In genomic region chr15:78264304-78265136, GRCh38 we compare ENCODE assay signal across 9 cellular contexts. TPM values are rescaled to one million over a fixed set of nuclear protein-coding genes. Genes with fewer than 3 reads are reported as not detected.
A peak's percentile ranks its signal among the peaks of the same experiment; 100 is the strongest.
DNase-seq lines count a peak whose midpoint lies in the region; ATAC-seq, FAIRE-seq and TF ChIP-seq lines count a peak whose summit lies in the region.
"Had no signal": no experiment of that assay in that cellular context is flagged by ENCODE, and none has a peak within 500 bp of the region (broad histone marks: within the 10 kb centered on the region; RNA-seq: fewer than 3 reads in every experiment).

DNAJA4 (plus strand) TSS chr15:78264562; CDS start chr15:78264764, 202 bp downstream.

- FAIRE-seq in GM12878 (lab: Jason Lieb, UNC) (no peak), small intestine (lab: Jason Lieb, UNC) (no peak)

- peak within 1 kb of the TSS; percentile 83 for H3K4me3 Mint-ChIP-seq in T-helper 2 cell treated with Interferon-gamma antibody and Interleukin-4, amounts not matched to agents 5 μg/mL and 100 μg/mL, for 36 hours

- peaks cover 21% of the 10 kb centered on the region for H3K4me1 Mint-ChIP-seq in T-helper 2 cell treated with Interferon-gamma antibody and Interleukin-4, amounts not matched to agents 5 μg/mL and 100 μg/mL, for 36 hours (ENCODE audit: low read depth)

- SMC1A ChIA-PET in GM12878 (lab: Charles Lee; ENCODE audit: uncharacterized antibody, unreplicated experiment): interaction anchor here (1.5 kb wide), 1 partner anchor 158 kb away, joined by 6 read pairs; no protein-coding TSS in a partner anchor

- H4K20me1 ChIP-seq in GM12878 (ENCODE audit: control insufficient read depth, insufficient read depth): no peaks in the 10 kb centered on the region

- TF ChIP-seq EP300 in GM12878 (IDR thresholded peaks at IDR 0.05; ENCODE audit: borderline replicate concordance in 1 of 2, control insufficient read depth in 1 of 2, low read depth in 2 of 2, low read length in 2 of 2): no peak

- H3K27ac ChIP-seq in GM12878 (ENCODE audit: control insufficient read depth, insufficient read depth): no peak within 1 kb of the TSS
- peak within 1 kb of the TSS in 1 of 2 donors; percentile 40 for H3K27ac ChIP-seq in small intestine (ENCODE audit: low read depth in 1 of 2, low read length in 1 of 2)
- H3K27ac ChIP-seq: SK-N-MC had no signal

- CTCF ChIA-PET in GM12878 (lab: Yijun Ruan, JAX): interaction anchor here (1.5 to 1.7 kb wide), 3 partner anchors 17 to 298 kb away, joined by 3 to 7 read pairs (median 4); partner anchors contain the start of gene CIB2

- no peaks in the 10 kb centered on the region for H3K27me3 Mint-ChIP-seq in T-helper 2 cell treated with Interferon-gamma antibody and Interleukin-4, amounts not matched to agents 5 μg/mL and 100 μg/mL, for 36 hours (ENCODE audit: low read depth)

- TF ChIP-seq CTCF in GM12878 (IDR thresholded peaks at IDR 0.05 in 2 of 3, conservative IDR thresholded peaks at IDR 0.05 in 1 of 3; ENCODE audit: control insufficient read depth in 2 of 3, extremely low read depth in 1 of 3, insufficient read depth in 1 of 3, low read depth in 3 of 3, low read length in 3 of 3): peak in 1 of 3 experiments; percentile 26; a peak in 2 of 6 replicates

- H3K4me3 ChIP-seq in GM12878 (peak within 1 kb of the TSS; percentile 59; the same call in 1 of the 2 replicates), iPS-11a (ENCODE audit: low read depth, low read length) (peak within 1 kb of the TSS; percentile 18), small intestine (ENCODE audit: low read depth in 1 of 2, low read length in 2 of 2) (peak within 1 kb of the TSS; percentile 70 to 79)
- H3K4me3 ChIP-seq: SK-N-MC had no signal

- peak within 1 kb of the TSS; percentile 58 for H3K4me2 ChIP-seq in GM12878 (ENCODE audit: control insufficient read depth, insufficient read depth)

- BruUV-seq in GM12878 (replicated peaks; lab: Mats Ljungman, UMichigan): no TSS peak

- peak within 1 kb of the TSS; percentile 79 for H2AFZ ChIP-seq in GM12878 (ENCODE audit: control insufficient read depth, low read depth, low read length)

- intact Hi-C loops in GM12878 (cut with micrococcal nuclease; ENCODE audit: unreplicated experiment): no loop called here

- ATAC-seq in GM12878 (peak; percentile 69), GM18873 (IDR thresholded peaks at IDR 0.05; ENCODE audit: low FRiP score, unreplicated experiment) (no peak), GM18861 (IDR thresholded peaks at IDR 0.05; ENCODE audit: unreplicated experiment) (no peak)

- H3K27me3 ChIP-seq in GM12878 (replicated peaks in 1 of 2; ENCODE audit: control insufficient read depth in 2 of 2, insufficient read depth in 2 of 2, low read length in 1 of 2): no peaks in the 10 kb centered on the region
- no peaks in the 10 kb centered on the region for H3K27me3 ChIP-seq in small intestine (ENCODE audit: control insufficient read depth in 2 of 2, insufficient read depth in 2 of 2, low read length in 2 of 2)

- H3K79me2 ChIP-seq in GM12878 (ENCODE audit: control insufficient read depth, insufficient read depth, low read length): no peaks in the 10 kb centered on the region

- 12% methylated on average over 67 of the region's 107 CpGs for WGBS in GM12878 (ENCODE audit: insufficient coverage, insufficient replicate concordance, low lambda C conversion rate, missing lambda C conversion rate)
- 4 to 5% (median 4%) methylated on average over 58 to 107 of the region's 107 CpGs for WGBS in small intestine, 3 donors

- POLR2A ChIA-PET in GM12878 (lab: Charles Lee): no interaction called here

- H3K9me3 Mint-ChIP-seq in T-helper 2 cell treated with Interferon-gamma antibody and Interleukin-4, amounts not matched to agents 5 μg/mL and 100 μg/mL, for 36 hours: no peaks in the 10 kb centered on the region

- H3K9ac ChIP-seq in GM12878 (ENCODE audit: control insufficient read depth, insufficient read depth, low read length): peak within 1 kb of the TSS; percentile 49; the same call in 1 of the 2 replicates

- H3K36me3 ChIP-seq in GM12878 (ENCODE audit: control insufficient read depth in 2 of 2, insufficient read depth in 2 of 2, low read length in 1 of 2) (no peaks in the 10 kb centered on the region), small intestine (ENCODE audit: control insufficient read depth in 2 of 2, insufficient read depth in 2 of 2, low read length in 2 of 2) (no peaks in the 10 kb centered on the region)

- RAD21 ChIA-PET in GM12878 (lab: Charles Lee; ENCODE audit: unreplicated experiment): interaction anchor here (1.0 kb wide), 1 partner anchor 44 kb away, joined by 3 read pairs; no protein-coding TSS in a partner anchor

- TF ChIP-seq POLR2A in GM15510 (IDR thresholded peaks at IDR 0.05; ENCODE audit: borderline replicate concordance, extremely low read depth, insufficient read length) (peak; percentile 25), GM12878 (IDR thresholded peaks at IDR 0.05; ENCODE audit: low read depth, low read length) (peak; percentile 65)

- in situ Hi-C loops in GM12878 (cut with MboI): no loop called here

- peak; percentile 62 for DNase-seq in T-helper 2 cell treated with Interferon-gamma antibody and Interleukin-4, amounts not matched to agents 5 μg/mL and 100 μg/mL, for 36 hours (ENCODE audit: low spot score)
- DNase-seq in GM12878 (ENCODE audit: low read depth, low spot score) (no peak), small intestine (peak; percentile 54), HK-2 (ENCODE audit: unreplicated experiment) (no peak)

- peak within 1 kb of the TSS; percentile 88 for H3K27ac Mint-ChIP-seq in T-helper 2 cell treated with Interferon-gamma antibody and Interleukin-4, amounts not matched to agents 5 μg/mL and 100 μg/mL, for 36 hours

- H3K36me3 Mint-ChIP-seq in T-helper 2 cell treated with Interferon-gamma antibody and Interleukin-4, amounts not matched to agents 5 μg/mL and 100 μg/mL, for 36 hours (ENCODE audit: low read depth): peaks cover 1% of the 10 kb centered on the region

- H3K9me3 ChIP-seq in GM12878 (replicated peaks; ENCODE audit: control insufficient read depth, insufficient read depth, low read length): no peaks in the 10 kb centered on the region
- H3K9me3 ChIP-seq in small intestine (ENCODE audit: control insufficient read depth, low read depth): no peaks in the 10 kb centered on the region

- TF ChIP-seq RAD21 in GM12878 (IDR thresholded peaks at IDR 0.05; ENCODE audit: insufficient read depth, low read depth, low read length): no peak

- H3K4me1 ChIP-seq in GM12878 (ENCODE audit: control insufficient read depth, insufficient read depth, low read length) (no peaks in the 10 kb centered on the region), small intestine (ENCODE audit: control insufficient read depth in 2 of 2, insufficient read depth in 1 of 2, low read depth in 1 of 2, low read length in 1 of 2) (peaks cover 0 to 16% of the 10 kb centered on the region in 2 donors)

TF ChIP-seq in GM12878, 131 proteins besides CTCF, POLR2A, EP300 and RAD21 (continues in another document):
- TF ChIP-seq GABPA (IDR thresholded peaks at IDR 0.05; ENCODE audit: low read depth) (no peak), HCFC1 (IDR thresholded peaks at IDR 0.05; ENCODE audit: low read length) (no peak), MYC (IDR thresholded peaks at IDR 0.05; ENCODE audit: insufficient read depth, insufficient read length, insufficient replicate concordance, low read length, severe bottlenecking) (no peak), LARP7 (IDR thresholded peaks at IDR 0.05) (peak; percentile 41; the same call in 1 of the 2 replicates), CREB1 (IDR thresholded peaks at IDR 0.05; ENCODE audit: low read depth) (0 out of 2 replicates have a peak, but pooled peaks have one; percentile 17)

RNA-seq across cellular contexts. Expression of gene DNAJA4, which starts in this region (rescaled TPM):
- total RNA-seq in GM12878 (2013; cell fraction: nucleolus; rRNA removed): 9.0 and 11.7 TPM in 2 replicates
- total RNA-seq in GM12878 (2014; rRNA removed): 4.6 and 4.7 TPM in 2 replicates
- total RNA-seq in GM12878 (2014; rRNA removed; fragmentation: Illumina TruSeq; extraction: Trizol): 3.7 TPM in 2 replicates
- 5.9 and 6.4 TPM in 2 replicates for total RNA-seq in GM12878 (2021)
- 3.6 TPM for polyA plus RNA-seq in GM12878 (2011; ENCODE audit: low read depth)
- 0.01 and 0.07 TPM in 2 replicates for polyA plus RNA-seq in GM12878 (2011; rRNA removed)
- polyA plus RNA-seq in GM12878 (2011; cell fraction: cytosol; rRNA removed): not detected in 2 replicates
- not detected in 2 replicates for polyA plus RNA-seq in GM12878 (2011; cell fraction: nucleus; rRNA removed)
- 3.4 and 3.9 TPM in 2 replicates for polyA plus RNA-seq in GM12878 (2012)
- 7.2 and 8.5 TPM in 2 replicates for polyA plus RNA-seq in GM12878 (2014; fragmentation: Illumina TruSeq; extraction: Trizol)
- polyA plus RNA-seq in GM12878 (2014; fragmentation: Nextera tagmentation; extraction: Ambion mirVana): 1 to 10 TPM; 1.2 to 2.2 TPM
- 9.8 and 10.4 TPM in 2 replicates for polyA plus RNA-seq in GM12878 (2014; rRNA removed)
- polyA plus RNA-seq in GM12878 (2016; fragmentation: Nextera tagmentation; extraction: Ambion mirVana): 1 to 10 TPM; 3.7 to 4.4 TPM
- polyA minus RNA-seq in GM12878 (2011; rRNA and poly(A)+ RNA removed): not detected in 2 replicates
- 3.6 and 4.4 TPM in 2 replicates for polyA minus RNA-seq in GM12878 (2011; cell fraction: cytosol; rRNA and poly(A)+ RNA removed)
- polyA minus RNA-seq in GM12878 (2011; cell fraction: nucleus; rRNA and poly(A)+ RNA removed): 0.12 and 0.77 TPM in 2 replicates
- 10 to 100 TPM; 10.7 to 17.2 (median 12.7) TPM for polyA plus RNA-seq in small intestine

Comparison
In these comparisons a context has a peak if more than half of its experiments do, and no peak if none do; other contexts are left out.
1. DNase-seq: peak in T-helper 2 cell treated with Interferon-gamma antibody and Interleukin-4, amounts not matched to agents 5 μg/mL and 100 μg/mL, for 36 hours (single experiment) and small intestine (single experiment); none in GM12878 (single experiment) and HK-2 (single experiment).
2. H3K4me3 ChIP-seq: peak in every context shown above with its lines; median percentile 74 in small intestine; 59 in GM12878; 18 in iPS-11a.